In genomic region chrX:69607616-69608015, GRCh38 we compare ENCODE assay signal across 28 cellular contexts.
"Had no signal": no experiment of that assay in that cellular context is flagged by ENCODE, and none has a peak within 500 bp of the region (broad histone marks: within the 10 kb centered on the region; RNA-seq: fewer than 3 reads in every experiment).

No MANE protein-coding gene starts in this region.

- H3K36me3 ChIP-seq: neural progenitor cell, ovary, right lobe of liver, sigmoid colon, suprapubic skin, tibial artery, transverse colon, upper lobe of right lung, uterus had no signal

- FAIRE-seq: small intestine had no signal

- H3K9me3 Mint-ChIP-seq: natural killer cell; nephron; neural progenitor cell; stimulated activated memory B cell treated with anti-CD40 and anti-IgM and Interleukin-4, amounts not matched to agents 10 μg/mL and 1 μg/mL and 100 μg/mL, for 72 hours; stimulated activated naive CD8-positive, alpha-beta T cell treated with anti-CD3 and anti-CD28 coated beads, Interleukin-15, amount 100 ng/mL, for 72 hours; type B pancreatic cell had no signal

- H3K27ac Mint-ChIP-seq: natural killer cell; nephron; neural progenitor cell; progenitor cell of endocrine pancreas; stimulated activated memory B cell treated with anti-CD40 and anti-IgM and Interleukin-4, amounts not matched to agents 10 μg/mL and 1 μg/mL and 100 μg/mL, for 72 hours; stimulated activated naive CD8-positive, alpha-beta T cell treated with anti-CD3 and anti-CD28 coated beads, Interleukin-15, amount 100 ng/mL, for 72 hours; type B pancreatic cell had no signal

- H3K4me3 Mint-ChIP-seq: natural killer cell; nephron; neural progenitor cell; stimulated activated memory B cell treated with anti-CD40 and anti-IgM and Interleukin-4, amounts not matched to agents 10 μg/mL and 1 μg/mL and 100 μg/mL, for 72 hours; stimulated activated naive CD8-positive, alpha-beta T cell treated with anti-CD3 and anti-CD28 coated beads, Interleukin-15, amount 100 ng/mL, for 72 hours; type B pancreatic cell had no signal

- H3K4me1 Mint-ChIP-seq: natural killer cell; stimulated activated memory B cell treated with anti-CD40 and anti-IgM and Interleukin-4, amounts not matched to agents 10 μg/mL and 1 μg/mL and 100 μg/mL, for 72 hours; stimulated activated naive CD8-positive, alpha-beta T cell treated with anti-CD3 and anti-CD28 coated beads, Interleukin-15, amount 100 ng/mL, for 72 hours had no signal

- ATAC-seq: natural killer cell; psoas muscle; right cardiac atrium; right lobe of liver; stimulated activated memory B cell treated with anti-CD40 and anti-IgM and Interleukin-4, amounts not matched to agents 10 μg/mL and 1 μg/mL and 100 μg/mL, for 72 hours; stimulated activated naive CD8-positive, alpha-beta T cell treated with anti-CD3 and anti-CD28 coated beads, Interleukin-15, amount 100 ng/mL, for 72 hours; stimulated activated naive CD8-positive, alpha-beta T cell treated with anti-CD3 and anti-CD28 coated beads, Interleukin-15, Interleukin-2, amounts not matched to agents 100 U/mL and 50 U/mL, for 24 hours; upper lobe of right lung had no signal

- H3K4me3 ChIP-seq: neural progenitor cell, ovary, psoas muscle, right lobe of liver, sigmoid colon, suprapubic skin, testis, tibial artery, transverse colon, upper lobe of right lung, uterus had no signal

- H3K36me3 Mint-ChIP-seq: natural killer cell; neural progenitor cell; stimulated activated memory B cell treated with anti-CD40 and anti-IgM and Interleukin-4, amounts not matched to agents 10 μg/mL and 1 μg/mL and 100 μg/mL, for 72 hours; type B pancreatic cell had no signal

- H3K27me3 ChIP-seq: neural progenitor cell, ovary, right lobe of liver, sigmoid colon, suprapubic skin, testis, tibial artery, transverse colon, upper lobe of right lung had no signal

- DNase-seq: natural killer cell; occipital lobe; ovary; posterior cingulate gyrus; psoas muscle; right cardiac atrium; right lobe of liver; sigmoid colon; small intestine; stimulated activated CD4-positive, alpha-beta T cell treated with anti-CD3 and anti-CD28 coated beads, Interleukin-15, amount 100 ng/mL, for 24 hours; stimulated activated CD4-positive, alpha-beta T cell treated with anti-CD3 and anti-CD28 coated beads, Interleukin-2, amount 100 ng/mL, for 24 hours; stimulated activated CD4-positive, alpha-beta T cell treated with anti-CD3 and anti-CD28 coated beads, Interleukin-2, amount 100 ng/mL, for 48 hours; stimulated activated CD4-positive, alpha-beta T cell treated with anti-CD3 and anti-CD28 coated beads, Interleukin-4, amount 100 ng/mL, for 24 hours; stimulated activated naive CD4-positive, alpha-beta T cell; stimulated activated naive CD8-positive, alpha-beta T cell treated with anti-CD3 and anti-CD28 coated beads, Interleukin-15, amount 100 ng/mL, for 72 hours; stimulated activated naive CD8-positive, alpha-beta T cell treated with anti-CD3 and anti-CD28 coated beads, Interleukin-15, Interleukin-2, amounts not matched to agents 100 U/mL and 50 U/mL, for 24 hours; substantia nigra; testis; tibial artery; transverse colon; upper lobe of right lung; uterus had no signal

- H3K27me3 Mint-ChIP-seq: progenitor cell of endocrine pancreas; stimulated activated memory B cell treated with anti-CD40 and anti-IgM and Interleukin-4, amounts not matched to agents 10 μg/mL and 1 μg/mL and 100 μg/mL, for 72 hours; stimulated activated naive CD8-positive, alpha-beta T cell treated with anti-CD3 and anti-CD28 coated beads, Interleukin-15, amount 100 ng/mL, for 72 hours; type B pancreatic cell had no signal
